14 cellular contexts compared by ENCODE assay signal in genomic region chr6:15953152-15953880, GRCh38.
DNase-seq lines count a peak whose midpoint lies in the region; ATAC-seq and TF ChIP-seq lines count a peak whose summit lies in the region.
"Had no signal": no experiment of that assay in that cellular context is flagged by ENCODE, and none has a peak within 500 bp of the region (broad histone marks: within the 10 kb centered on the region; RNA-seq: fewer than 3 reads in every experiment).

No MANE protein-coding gene starts in this region.

- H3K36me3 ChIP-seq in OCI-LY7 (ENCODE audit: insufficient read depth, low read length), result no peaks in the 10 kb centered on the region
- no peaks in the 10 kb centered on the region for H3K36me3 ChIP-seq in smooth muscle cell (ENCODE audit: low read depth)
- H3K36me3 ChIP-seq: gastroesophageal sphincter, stomach, WERI-Rb-1 had no signal

- no peaks in the 10 kb centered on the region for H3F3A ChIP-seq in smooth muscle cell (ENCODE audit: low read depth)

- intact Hi-C loops in OCI-LY7 (cut with micrococcal nuclease; ENCODE audit: unreplicated experiment), result no loop called here

- no peaks in the 10 kb centered on the region for H4K20me1 ChIP-seq in OCI-LY7 (ENCODE audit: insufficient read depth, low read length)
- H4K20me1 ChIP-seq in smooth muscle cell (ENCODE audit: low read depth), result no peaks in the 10 kb centered on the region

- no peak overlapping the region for H3K9ac ChIP-seq in smooth muscle cell (ENCODE audit: low read depth)

- H3K4me3 ChIP-seq in OCI-LY7 (ENCODE audit: low read depth, low read length, poor library complexity, severe bottlenecking) (no peak overlapping the region), foreskin fibroblast (ENCODE audit: low read depth in 1 of 2, low read length in 2 of 2) (no peak overlapping the region), smooth muscle cell (no peak overlapping the region)
- H3K4me3 ChIP-seq: gastroesophageal sphincter, stomach had no signal

- peaks cover 31% of the 10 kb centered on the region for H3K4me1 ChIP-seq in OCI-LY7 (ENCODE audit: insufficient read depth, low read length, poor library complexity, severe bottlenecking)
- H3K4me1 ChIP-seq in smooth muscle cell (ENCODE audit: low read depth), result no peaks in the 10 kb centered on the region

- no peaks in the 10 kb centered on the region for H3K9me2 ChIP-seq in OCI-LY7 (ENCODE audit: insufficient read depth, low read length)

- H2AFZ ChIP-seq in OCI-LY7 (ENCODE audit: low read length), result peak overlapping the region; percentile 68; the same call in 1 of the 2 replicates
- peak overlapping the region; percentile 8 for H2AFZ ChIP-seq in smooth muscle cell (ENCODE audit: low read depth)

- 30% methylated on average over 3 of the region's 3 CpGs for WGBS in smooth muscle cell (ENCODE audit: low lambda C conversion rate)

- TF ChIP-seq CTCF in OCI-LY7 (conservative IDR thresholded peaks at IDR 0.05; ENCODE audit: low read length) (no peak), foreskin fibroblast (IDR thresholded peaks at IDR 0.05; ENCODE audit: low read depth, low read length) (no peak), smooth muscle cell (IDR thresholded peaks at IDR 0.05; ENCODE audit: borderline replicate concordance, insufficient read depth, poor library complexity, severe bottlenecking) (no peak)

- no peak for ATAC-seq in HG03159 (IDR thresholded peaks at IDR 0.05; ENCODE audit: unreplicated experiment)
- ATAC-seq: gastroesophageal sphincter; naive thymus-derived CD4-positive, alpha-beta T cell; SK-N-SH treated with all-trans-retinoic acid at 6 μM for 48 hours had no signal

- H3K27ac ChIP-seq in OCI-LY7 (ENCODE audit: low read depth, low read length, poor library complexity, severe bottlenecking) (no peak overlapping the region), smooth muscle cell (ENCODE audit: low read depth) (no peak overlapping the region)
- H3K27ac ChIP-seq: gastroesophageal sphincter, stomach, WERI-Rb-1 had no signal

- BruUV-seq in OCI-LY7 (replicated peaks; lab: Mats Ljungman, UMichigan), result no TSS peak

- POLR2A ChIA-PET in OCI-LY7 (lab: Charles Lee), result interaction anchor here (0.5 to 1.1 kb wide), 3 partner anchors 35 to 234 kb away, joined by 3 read pairs; no protein-coding TSS in a partner anchor

- H3K9me3 ChIP-seq in OCI-LY7 (ENCODE audit: low read length) (no peaks in the 10 kb centered on the region), smooth muscle cell (replicated peaks; ENCODE audit: low read depth) (no peaks in the 10 kb centered on the region)
- H3K9me3 ChIP-seq: gastroesophageal sphincter, stomach had no signal

- H3K27me3 ChIP-seq in smooth muscle cell (ENCODE audit: low read depth), result no peaks in the 10 kb centered on the region
- H3K27me3 ChIP-seq: stomach had no signal

- 0 out of 2 replicates have a peak overlapping the region, but pooled peaks have one; percentile 10 for H3K4me2 ChIP-seq in OCI-LY7 (ENCODE audit: low read length)
- peak overlapping the region; percentile 41 for H3K4me2 ChIP-seq in smooth muscle cell

- CTCF ChIA-PET in OCI-LY7 (lab: Charles Lee; ENCODE audit: unreplicated experiment), result no interaction called here

- DNase-seq in EH (ENCODE audit: low read depth) (peak; percentile 72), OCI-LY7 (ENCODE audit: low spot score) (no peak), foreskin fibroblast (peak; percentile 45 to 53), smooth muscle cell (lab: John Stamatoyannopoulos, UW; ENCODE audit: unreplicated experiment) (no peak), NCI-H2171 (lab: John Stamatoyannopoulos, UW) (no peak), KG1 (lab: John Stamatoyannopoulos, UW) (no peak)
- DNase-seq: IMR-90; kidney; naive thymus-derived CD4-positive, alpha-beta T cell; stomach; WERI-Rb-1 had no signal

- H3K79me2 ChIP-seq in OCI-LY7 (ENCODE audit: insufficient read depth, low read depth, low read length) (no peaks in the 10 kb centered on the region), smooth muscle cell (ENCODE audit: low read depth) (no peaks in the 10 kb centered on the region)

Comparison
In these comparisons a context has a peak if more than half of its experiments do, and no peak if none do; other contexts are left out.
1. DNase-seq: peak in EH (single experiment) and foreskin fibroblast (2 of 2); none in OCI-LY7 (single experiment), smooth muscle cell (single experiment), NCI-H2171 (single experiment) and KG1 (single experiment).